Comparison of ENCODE assay signal across 15 cellular contexts in genomic region chr12:42450248-42450647, GRCh38.
DNase-seq lines count a peak whose midpoint lies in the region; ATAC-seq and TF ChIP-seq lines count a peak whose summit lies in the region.
"Had no signal": no experiment of that assay in that cellular context is flagged by ENCODE, and none has a peak within 500 bp of the region (broad histone marks: within the 10 kb centered on the region; RNA-seq: fewer than 3 reads in every experiment).

No MANE protein-coding gene starts in this region.

- no peak overlapping the region for H3K4me3 ChIP-seq in fibroblast of mammary gland (ENCODE audit: control insufficient read depth, low read depth, low read length)
- H3K4me3 ChIP-seq in smooth muscle cell = no peak overlapping the region
- H3K4me3 ChIP-seq: lung, thoracic aorta had no signal

- no peak for DNase-seq in activated T-cell treated with anti-CD3 and anti-CD28 coated beads, Interleukin-2, amount 50 U/mL, for 24 hours
- DNase-seq in activated T-cell treated with anti-CD3 and anti-CD28 coated beads, Interleukin-2, amount 50 U/mL, for 72 hours = no peak
- DNase-seq in NCI-H226 (peak; percentile 25), fibroblast of mammary gland (ENCODE audit: low read depth) (peak; percentile 71), smooth muscle cell (lab: John Stamatoyannopoulos, UW; ENCODE audit: unreplicated experiment) (no peak), left lobe of liver (ENCODE audit: low spot score) (no peak)
- no peak for DNase-seq in activated CD8-positive, alpha-beta memory T cell treated with anti-CD3 and anti-CD28 coated beads for 24 hours
- DNase-seq: activated CD8-positive, alpha-beta memory T cell treated with anti-CD3 and anti-CD28 coated beads, Interleukin-2, amount 10 ng/mL, durations not matched to agents 7 days and 5 days; NCI-H1930; nucleus accumbens had no signal

- no peaks in the 10 kb centered on the region for H4K20me1 ChIP-seq in smooth muscle cell (ENCODE audit: low read depth)

- H3K4me2 ChIP-seq in smooth muscle cell = no peak overlapping the region

- H3K27ac Mint-ChIP-seq in activated T-cell treated with anti-CD3 and anti-CD28 coated beads, Interleukin-2, amount 50 U/mL, for 24 hours = peak overlapping the region; percentile 26
- H3K27ac Mint-ChIP-seq in activated T-cell treated with anti-CD3 and anti-CD28 coated beads, Interleukin-2, amount 50 U/mL, for 72 hours = no peak overlapping the region
- H3K27ac Mint-ChIP-seq: activated CD8-positive, alpha-beta memory T cell treated with anti-CD3 and anti-CD28 coated beads, Interleukin-2, amount 10 ng/mL, durations not matched to agents 7 days and 5 days had no signal

- 69% methylated on average over 2 of the region's 2 CpGs for WGBS in smooth muscle cell (ENCODE audit: low lambda C conversion rate)

- no peak overlapping the region for H2AFZ ChIP-seq in smooth muscle cell (ENCODE audit: low read depth)

- H3K27ac ChIP-seq in smooth muscle cell (ENCODE audit: low read depth) = peak overlapping the region; percentile 2
- H3K27ac ChIP-seq: thoracic aorta had no signal

- peaks cover 15% of the 10 kb centered on the region for H3F3A ChIP-seq in smooth muscle cell (ENCODE audit: low read depth)

- H3K36me3 Mint-ChIP-seq in activated T-cell treated with anti-CD3 and anti-CD28 coated beads, Interleukin-2, amount 50 U/mL, for 24 hours (ENCODE audit: low read depth) = peaks cover 54% of the 10 kb centered on the region
- peaks cover 4 to 11% of the 10 kb centered on the region in 2 donors for H3K36me3 Mint-ChIP-seq in activated T-cell treated with anti-CD3 and anti-CD28 coated beads, Interleukin-2, amount 50 U/mL, for 72 hours (ENCODE audit: insufficient read depth in 2 of 2)

- peaks cover 8% of the 10 kb centered on the region for H3K4me1 ChIP-seq in smooth muscle cell (ENCODE audit: low read depth)

- H3K27me3 Mint-ChIP-seq in activated T-cell treated with anti-CD3 and anti-CD28 coated beads, Interleukin-2, amount 50 U/mL, for 24 hours = no peaks in the 10 kb centered on the region
- no peaks in the 10 kb centered on the region for H3K27me3 Mint-ChIP-seq in activated T-cell treated with anti-CD3 and anti-CD28 coated beads, Interleukin-2, amount 50 U/mL, for 72 hours (ENCODE audit: low read depth)
- H3K27me3 Mint-ChIP-seq: activated CD8-positive, alpha-beta memory T cell treated with anti-CD3 and anti-CD28 coated beads, Interleukin-2, amount 10 ng/mL, durations not matched to agents 7 days and 5 days had no signal

- no peak for TF ChIP-seq CTCF in fibroblast of mammary gland (conservative IDR thresholded peaks at IDR 0.05; ENCODE audit: control insufficient read depth, insufficient read depth, low read depth, low read length)
- no peak for TF ChIP-seq CTCF in smooth muscle cell (IDR thresholded peaks at IDR 0.05; ENCODE audit: borderline replicate concordance, insufficient read depth, poor library complexity, severe bottlenecking)

- H3K4me3 Mint-ChIP-seq in activated T-cell treated with anti-CD3 and anti-CD28 coated beads, Interleukin-2, amount 50 U/mL, for 24 hours = no peak overlapping the region
- no peak overlapping the region for H3K4me3 Mint-ChIP-seq in activated T-cell treated with anti-CD3 and anti-CD28 coated beads, Interleukin-2, amount 50 U/mL, for 72 hours
- H3K4me3 Mint-ChIP-seq: activated CD8-positive, alpha-beta memory T cell treated with anti-CD3 and anti-CD28 coated beads, Interleukin-2, amount 10 ng/mL, durations not matched to agents 7 days and 5 days had no signal

- no peaks in the 10 kb centered on the region for H3K4me1 Mint-ChIP-seq in activated T-cell treated with anti-CD3 and anti-CD28 coated beads, Interleukin-2, amount 50 U/mL, for 24 hours (ENCODE audit: low read depth)
- no peaks in the 10 kb centered on the region for H3K4me1 Mint-ChIP-seq in activated T-cell treated with anti-CD3 and anti-CD28 coated beads, Interleukin-2, amount 50 U/mL, for 72 hours (ENCODE audit: low read depth)
- H3K4me1 Mint-ChIP-seq: activated CD8-positive, alpha-beta memory T cell treated with anti-CD3 and anti-CD28 coated beads, Interleukin-2, amount 10 ng/mL, durations not matched to agents 7 days and 5 days had no signal

- no peaks in the 10 kb centered on the region for H3K9me3 ChIP-seq in smooth muscle cell (replicated peaks; ENCODE audit: low read depth)
- H3K9me3 ChIP-seq: thoracic aorta had no signal

- no peak overlapping the region for H3K9ac ChIP-seq in smooth muscle cell (ENCODE audit: low read depth)

- no peaks in the 10 kb centered on the region for H3K79me2 ChIP-seq in smooth muscle cell (ENCODE audit: low read depth)

- peaks cover 2% of the 10 kb centered on the region for H3K36me3 ChIP-seq in smooth muscle cell (ENCODE audit: low read depth)

- no peaks in the 10 kb centered on the region for H3K27me3 ChIP-seq in smooth muscle cell (ENCODE audit: low read depth)

- no peaks in the 10 kb centered on the region for H3K9me3 Mint-ChIP-seq in activated T-cell treated with anti-CD3 and anti-CD28 coated beads, Interleukin-2, amount 50 U/mL, for 24 hours
- H3K9me3 Mint-ChIP-seq in activated T-cell treated with anti-CD3 and anti-CD28 coated beads, Interleukin-2, amount 50 U/mL, for 72 hours = no peaks in the 10 kb centered on the region
- H3K9me3 Mint-ChIP-seq: activated naive CD4-positive, alpha-beta T cell treated with anti-CD3 and anti-CD28 coated beads, Interleukin-2, amount 50 U/mL, for 72 hours had no signal

- ATAC-seq in activated T-cell treated with anti-CD3 and anti-CD28 coated beads, Interleukin-2, amount 50 U/mL, for 72 hours (replicated peaks in 1 of 2) = no peak
- no peak for ATAC-seq in left lobe of liver
- no peak for ATAC-seq in HG03135 (IDR thresholded peaks at IDR 0.05; ENCODE audit: unreplicated experiment)
- ATAC-seq: activated CD8-positive, alpha-beta memory T cell treated with anti-CD3 and anti-CD28 coated beads, Interleukin-2, amount 10 ng/mL, durations not matched to agents 7 days and 5 days; activated naive CD4-positive, alpha-beta T cell treated with anti-CD3 and anti-CD28 coated beads, Interleukin-2, amount 50 U/mL, for 72 hours; esophagus mucosa had no signal

Comparison
In these comparisons a context has a peak if more than half of its experiments do, and no peak if none do; other contexts are left out.
1. DNase-seq: peak in NCI-H226 (single experiment) and fibroblast of mammary gland (single experiment); none in activated T-cell treated with anti-CD3 and anti-CD28 coated beads, Interleukin-2, amount 50 U/mL, for 24 hours (single experiment), activated T-cell treated with anti-CD3 and anti-CD28 coated beads, Interleukin-2, amount 50 U/mL, for 72 hours (0 of 2), smooth muscle cell (single experiment), left lobe of liver (single experiment) and activated CD8-positive, alpha-beta memory T cell treated with anti-CD3 and anti-CD28 coated beads for 24 hours (single experiment).